20 cellular contexts compared by ENCODE assay signal in the genomic region with DNA sequence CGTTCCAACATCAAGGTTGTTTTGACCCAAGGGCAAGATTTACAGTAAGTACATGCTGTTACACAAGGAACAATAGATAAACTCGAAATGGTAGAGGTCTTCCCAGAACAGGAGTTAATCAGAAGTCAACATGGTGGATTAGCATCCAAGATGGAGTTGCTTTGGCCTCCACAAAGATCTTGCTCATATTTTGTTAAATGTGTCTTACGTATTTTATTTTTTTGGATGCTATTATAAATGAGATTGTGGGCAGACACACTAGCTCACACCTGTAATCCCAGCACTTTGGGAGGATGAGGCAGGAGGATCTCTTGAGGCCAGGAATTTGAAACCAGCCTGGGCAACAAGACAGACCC.
"Had no signal": no experiment of that assay in that cellular context is flagged by ENCODE, and none has a peak within 500 bp of the region (broad histone marks: within the 10 kb centered on the region; RNA-seq: fewer than 3 reads in every experiment).

No MANE protein-coding gene starts in this region.

- H3K9me3 ChIP-seq: esophagus squamous epithelium, heart right ventricle, mucosa of descending colon, tibial nerve had no signal

- DNase-seq: activated CD4-positive, alpha-beta memory T cell treated with anti-CD3 and anti-CD28 coated beads for 36 hours; activated CD4-positive, alpha-beta T cell treated with anti-CD3 and anti-CD28 coated beads for 4 hours; activated CD8-positive, alpha-beta memory T cell treated with anti-CD3 and anti-CD28 coated beads, Interleukin-2, amount 10 ng/mL, durations not matched to agents 7 days and 5 days; activated naive CD8-positive, alpha-beta T cell treated with anti-CD3 and anti-CD28 coated beads for 36 hours; amniotic stem cell; effector memory CD4-positive, alpha-beta T cell; esophagus squamous epithelium; heart right ventricle; mucosa of descending colon; naive B cell; stimulated activated CD4-positive, alpha-beta T cell treated with anti-CD3 and anti-CD28 coated beads, Interleukin-12 subunit alpha, Interleukin-12 subunit beta, amount 100 ng/mL, for 4 hours; stimulated activated CD4-positive, alpha-beta T cell treated with anti-CD3 and anti-CD28 coated beads, Interleukin-1b, Interleukin-23, amount 100 ng/mL, for 48 hours; stimulated activated naive CD8-positive, alpha-beta T cell treated with anti-CD3 and anti-CD28 coated beads, Interleukin-15, Interleukin-2, amounts not matched to agents 100 U/mL and 50 U/mL, for 24 hours; substantia nigra had no signal

- H3K9ac ChIP-seq: parathyroid adenoma had no signal

- H3K27ac ChIP-seq: cardiac muscle cell, esophagus squamous epithelium, heart right ventricle, parathyroid adenoma, tibial nerve had no signal

- H3K4me1 ChIP-seq: esophagus squamous epithelium, heart right ventricle, parathyroid adenoma, tibial nerve had no signal

- H3K36me3 Mint-ChIP-seq: activated CD4-positive, alpha-beta memory T cell treated with anti-CD3 and anti-CD28 coated beads for 36 hours; activated CD8-positive, alpha-beta memory T cell treated with anti-CD3 and anti-CD28 coated beads, Interleukin-2, amount 10 ng/mL, durations not matched to agents 7 days and 5 days; activated naive CD8-positive, alpha-beta T cell treated with anti-CD3 and anti-CD28 coated beads for 36 hours had no signal

- H3K36me3 ChIP-seq: cardiac muscle cell, esophagus squamous epithelium, heart right ventricle, tibial nerve had no signal

- H3K27me3 ChIP-seq: cardiac muscle cell, esophagus squamous epithelium, heart right ventricle, tibial nerve had no signal

- ATAC-seq: activated CD8-positive, alpha-beta memory T cell treated with anti-CD3 and anti-CD28 coated beads, Interleukin-2, amount 10 ng/mL, durations not matched to agents 7 days and 5 days; heart right ventricle; stimulated activated naive CD8-positive, alpha-beta T cell treated with anti-CD3 and anti-CD28 coated beads, Interleukin-15, Interleukin-2, amounts not matched to agents 100 U/mL and 50 U/mL, for 24 hours had no signal

- H3K4me3 Mint-ChIP-seq: activated CD4-positive, alpha-beta memory T cell treated with anti-CD3 and anti-CD28 coated beads for 36 hours; activated CD8-positive, alpha-beta memory T cell treated with anti-CD3 and anti-CD28 coated beads, Interleukin-2, amount 10 ng/mL, durations not matched to agents 7 days and 5 days; activated naive CD8-positive, alpha-beta T cell treated with anti-CD3 and anti-CD28 coated beads for 36 hours; dendritic cell treated with granulocyte-macrophage colony-stimulating factor and Interleukin-4, amounts not matched to agents 40 ng/mL and 50 ng/mL, for 4 days; memory B cell; naive B cell; neural crest cell had no signal

- H3K4me3 ChIP-seq: cardiac muscle cell, esophagus squamous epithelium, heart right ventricle, mucosa of descending colon, tibial nerve had no signal

- H2AFZ ChIP-seq: parathyroid adenoma had no signal

- H3K9me3 Mint-ChIP-seq: activated CD4-positive, alpha-beta memory T cell treated with anti-CD3 and anti-CD28 coated beads for 36 hours; activated naive CD8-positive, alpha-beta T cell treated with anti-CD3 and anti-CD28 coated beads for 36 hours; dendritic cell treated with granulocyte-macrophage colony-stimulating factor and Interleukin-4, amounts not matched to agents 40 ng/mL and 50 ng/mL, for 4 days; memory B cell; neural crest cell had no signal

- H3K27ac Mint-ChIP-seq: activated CD4-positive, alpha-beta memory T cell treated with anti-CD3 and anti-CD28 coated beads for 36 hours; activated CD8-positive, alpha-beta memory T cell treated with anti-CD3 and anti-CD28 coated beads, Interleukin-2, amount 10 ng/mL, durations not matched to agents 7 days and 5 days; activated naive CD8-positive, alpha-beta T cell treated with anti-CD3 and anti-CD28 coated beads for 36 hours; dendritic cell treated with granulocyte-macrophage colony-stimulating factor and Interleukin-4, amounts not matched to agents 40 ng/mL and 50 ng/mL, for 4 days; memory B cell; naive B cell had no signal

- H3K27me3 Mint-ChIP-seq: activated CD4-positive, alpha-beta memory T cell treated with anti-CD3 and anti-CD28 coated beads for 36 hours; activated naive CD8-positive, alpha-beta T cell treated with anti-CD3 and anti-CD28 coated beads for 36 hours; dendritic cell treated with granulocyte-macrophage colony-stimulating factor and Interleukin-4, amounts not matched to agents 40 ng/mL and 50 ng/mL, for 4 days; memory B cell; naive B cell had no signal

- H3K4me1 Mint-ChIP-seq: activated CD8-positive, alpha-beta memory T cell treated with anti-CD3 and anti-CD28 coated beads, Interleukin-2, amount 10 ng/mL, durations not matched to agents 7 days and 5 days; activated naive CD8-positive, alpha-beta T cell treated with anti-CD3 and anti-CD28 coated beads for 36 hours; neural crest cell had no signal
